Comparison of ENCODE assay signal across 8 cellular contexts in the genomic region with DNA sequence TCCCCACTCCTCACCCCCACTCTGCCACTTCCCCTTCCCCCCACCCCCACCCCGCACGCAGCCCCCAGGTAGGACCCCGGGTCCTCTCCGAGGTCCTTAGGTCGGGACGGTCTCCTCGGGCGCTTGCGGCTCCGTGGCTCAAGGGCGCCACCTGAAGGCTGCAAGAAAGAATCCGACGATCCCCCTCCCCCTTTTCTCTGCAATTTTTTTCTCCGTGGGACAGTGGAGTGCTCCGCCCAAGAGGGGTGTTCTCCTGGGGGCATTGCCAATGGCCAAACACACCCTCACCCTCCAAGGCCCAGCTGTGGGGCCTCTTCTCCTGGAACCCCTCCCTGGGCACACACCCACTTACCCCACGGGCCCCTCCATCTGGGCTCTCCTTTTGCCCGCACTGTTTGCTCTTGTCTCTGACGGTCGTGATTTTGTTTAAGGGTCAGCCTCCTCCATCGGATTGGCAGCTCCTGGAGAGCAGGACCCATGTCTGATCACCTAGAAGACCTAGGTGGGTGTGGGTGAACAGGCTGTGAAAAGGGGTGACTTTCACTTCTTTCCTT. TPM values are rescaled to one million over a fixed set of nuclear protein-coding genes. Genes with fewer than 3 reads are reported as not detected.
DNase-seq lines count a peak whose midpoint lies in the region; ATAC-seq and TF ChIP-seq lines count a peak whose summit lies in the region.

No MANE protein-coding gene starts in this region.

- no peak overlapping the region for H3K4me2 ChIP-seq in Loucy (ENCODE audit: low read depth, low read length, poor library complexity, severe bottlenecking)
- H3K4me2 ChIP-seq in mammary epithelial cell (ENCODE audit: insufficient read depth, low read depth, low read length) = peak overlapping the region; percentile 5

- WGBS in mammary epithelial cell (ENCODE audit: low coverage, missing lambda C conversion rate) = 2% methylated on average over 11 of the region's 20 CpGs
- WGBS in gastroesophageal sphincter (ENCODE audit: low coverage in 1 of 2), 2 donors = 7% methylated on average over 11 of the region's 20 CpGs; no CpG with 5 or more reads in 1 of the 2 donors

- CTCF ChIA-PET in mammary epithelial cell (lab: Charles Lee; ENCODE audit: low non-redundant PET) = no interaction called here

- peak; percentile 16 for DNase-seq in mammary epithelial cell
- no peak for DNase-seq in left lung
- peak; percentile 16 to 25 for DNase-seq in stimulated activated CD8-positive, alpha-beta memory T cell treated with anti-CD3 and anti-CD28 coated beads, Interleukin-7, amount 100 ng/mL, for 48 hours (ENCODE audit: extremely low read depth in 1 of 2, low read depth in 1 of 2)
- DNase-seq in NCI-H2081 treated with DMSO at 0.1 percent for 48 hours (lab: John Stamatoyannopoulos, UW) = no peak

- H3K36me3 Mint-ChIP-seq in T-helper 1 cell treated with Interleukin-12 subunit alpha and Interleukin-12 subunit beta and Interleukin-4 antibody, amounts not matched to agents 30 μg/mL and 1 μg/mL, for 36 hours (ENCODE audit: low read depth) = no peaks in the 10 kb centered on the region

- H2AFZ ChIP-seq in Loucy (ENCODE audit: low read length) = no peak overlapping the region
- H2AFZ ChIP-seq in mammary epithelial cell (ENCODE audit: low read depth, low read length) = no peak overlapping the region

- no TSS peak for BruUV-seq in mammary epithelial cell (replicated peaks; lab: Mats Ljungman, UMichigan)

- H3K9ac ChIP-seq in ES-I3 (ENCODE audit: low read depth, low read length) (peak overlapping the region; percentile 22; the same call in 1 of the 2 replicates), Loucy (ENCODE audit: low read depth, low read length, poor library complexity, severe bottlenecking) (no peak overlapping the region), mammary epithelial cell (ENCODE audit: insufficient read depth, low read length) (no peak overlapping the region)

- no peak for TF ChIP-seq POLR2A in gastroesophageal sphincter (IDR thresholded peaks at IDR 0.05)

- H3K4me3 Mint-ChIP-seq in T-helper 1 cell treated with Interleukin-12 subunit alpha and Interleukin-12 subunit beta and Interleukin-4 antibody, amounts not matched to agents 30 μg/mL and 1 μg/mL, for 36 hours = peak overlapping the region; percentile 68

- H3K9me3 Mint-ChIP-seq in T-helper 1 cell treated with Interleukin-12 subunit alpha and Interleukin-12 subunit beta and Interleukin-4 antibody, amounts not matched to agents 30 μg/mL and 1 μg/mL, for 36 hours = no peaks in the 10 kb centered on the region

- no peaks in the 10 kb centered on the region for H4K20me1 ChIP-seq in Loucy (ENCODE audit: insufficient read depth, low read length, poor library complexity, severe bottlenecking)
- no peaks in the 10 kb centered on the region for H4K20me1 ChIP-seq in mammary epithelial cell (ENCODE audit: insufficient read depth, low read length)

- peaks cover 10% of the 10 kb centered on the region for H3K4me1 Mint-ChIP-seq in T-helper 1 cell treated with Interleukin-12 subunit alpha and Interleukin-12 subunit beta and Interleukin-4 antibody, amounts not matched to agents 30 μg/mL and 1 μg/mL, for 36 hours (ENCODE audit: low read depth)

- H3K27me3 ChIP-seq in Loucy (ENCODE audit: insufficient read depth, low read length, poor library complexity, severe bottlenecking) (no peaks in the 10 kb centered on the region), mammary epithelial cell (ENCODE audit: insufficient read depth, low read length) (peaks cover 12% of the 10 kb centered on the region), left lung (peaks cover 10 to 46% of the 10 kb centered on the region in 2 donors), gastroesophageal sphincter (peaks cover 38% of the 10 kb centered on the region)

- in situ Hi-C loops in mammary epithelial cell (cut with MboI; ENCODE audit: low sequenced_read_pairs in 2 of 2) = no loop called here

- H3K27ac ChIP-seq in mammary epithelial cell (ENCODE audit: insufficient read depth, low read depth, low read length) (no peak overlapping the region), left lung (no peak overlapping the region), gastroesophageal sphincter (peak overlapping the region in 1 of 4 donors; percentile 51)

- H3K79me2 ChIP-seq in Loucy (ENCODE audit: insufficient read depth, low read length) (no peaks in the 10 kb centered on the region), mammary epithelial cell (ENCODE audit: insufficient read depth, low read length) (no peaks in the 10 kb centered on the region)

- H3K9me3 ChIP-seq in ES-I3 (ENCODE audit: control insufficient read depth, insufficient read depth, low read length) = no peaks in the 10 kb centered on the region
- H3K9me3 ChIP-seq in Loucy (ENCODE audit: insufficient read depth, low read depth, low read length) = no peaks in the 10 kb centered on the region
- H3K9me3 ChIP-seq in mammary epithelial cell (replicated peaks; ENCODE audit: insufficient read depth, low read length) = no peaks in the 10 kb centered on the region
- no peaks in the 10 kb centered on the region for H3K9me3 ChIP-seq in left lung
- no peaks in the 10 kb centered on the region for H3K9me3 ChIP-seq in gastroesophageal sphincter

- H3K9me2 ChIP-seq in Loucy (replicated peaks; ENCODE audit: low read depth, low read length) = no peaks in the 10 kb centered on the region

- H3K36me3 ChIP-seq in ES-I3 (ENCODE audit: insufficient read depth, low read length) (no peaks in the 10 kb centered on the region), Loucy (ENCODE audit: insufficient read depth, low read length) (no peaks in the 10 kb centered on the region), mammary epithelial cell (ENCODE audit: insufficient read depth, low read length) (no peaks in the 10 kb centered on the region), left lung (peaks cover 0 to 4% of the 10 kb centered on the region in 2 donors), gastroesophageal sphincter (peaks cover 0 to 5% of the 10 kb centered on the region in 2 donors)

- H3F3A ChIP-seq in Loucy (ENCODE audit: low read depth) = no peaks in the 10 kb centered on the region

- dilution Hi-C loops in mammary epithelial cell (cut with HindIII; ENCODE audit: low sequenced_read_pairs) = no loop called here

- H3K27ac Mint-ChIP-seq in T-helper 1 cell treated with Interleukin-12 subunit alpha and Interleukin-12 subunit beta and Interleukin-4 antibody, amounts not matched to agents 30 μg/mL and 1 μg/mL, for 36 hours = no peak overlapping the region

- H3K4me3 ChIP-seq in Loucy (ENCODE audit: low read length, poor library complexity, severe bottlenecking) (no peak overlapping the region), mammary epithelial cell (replicated peaks in 1 of 3; ENCODE audit: insufficient read depth in 1 of 3, low read depth in 2 of 3, low read length in 3 of 3) (peak overlapping the region in 1 of 3 experiments; percentile 48), left lung (peak overlapping the region; percentile 35 to 41), gastroesophageal sphincter (peak overlapping the region in 1 of 2 donors; percentile 54)

- H3K27me3 Mint-ChIP-seq in T-helper 1 cell treated with Interleukin-12 subunit alpha and Interleukin-12 subunit beta and Interleukin-4 antibody, amounts not matched to agents 30 μg/mL and 1 μg/mL, for 36 hours (ENCODE audit: low read depth) = peaks cover 39% of the 10 kb centered on the region

- H3K4me1 ChIP-seq in ES-I3 (ENCODE audit: insufficient read depth, low read length) (peaks cover 30% of the 10 kb centered on the region), Loucy (ENCODE audit: insufficient read depth, low read length, poor library complexity, severe bottlenecking) (no peaks in the 10 kb centered on the region), mammary epithelial cell (ENCODE audit: insufficient read depth, low read length) (no peaks in the 10 kb centered on the region), left lung (peaks cover 5 to 13% of the 10 kb centered on the region in 2 donors), gastroesophageal sphincter (peaks cover 0 to 18% (median 10%) of the 10 kb centered on the region in 3 donors)

- intact Hi-C loops in mammary epithelial cell (cut with micrococcal nuclease) (loop anchor here (10.0 kb wide), 1 partner anchor 371 kb away; no protein-coding TSS in a partner anchor), left lung (cut with DNase I) (no loop called here)

- TF ChIP-seq EP300 in gastroesophageal sphincter (IDR thresholded peaks at IDR 0.05) = no peak

- TF ChIP-seq CTCF in Loucy (conservative IDR thresholded peaks at IDR 0.05; ENCODE audit: low read length) (peak; percentile 59), mammary epithelial cell (conservative IDR thresholded peaks at IDR 0.05 in 1 of 2, IDR thresholded peaks at IDR 0.05 in 1 of 2; ENCODE audit: extremely low read depth in 1 of 2, insufficient read depth in 1 of 2, low read depth in 1 of 2, low read length in 2 of 2) (peak; percentile 48 to 71), left lung (IDR thresholded peaks at IDR 0.05) (peak; percentile 27 to 44), gastroesophageal sphincter (IDR thresholded peaks at IDR 0.05) (peak in 2 of 4 experiments; percentile 16 to 46)

- ATAC-seq in left lung (peak; percentile 85), gastroesophageal sphincter (no peak)

RNA-seq across cellular contexts. Expression of gene TMEM74B, which starts 1.1 kb away (rescaled TPM):
- total RNA-seq in mammary epithelial cell = 1 to 10 TPM in 1 of 2 donors, under 1 TPM in 1; 0.67 to 1.9 TPM
- polyA plus RNA-seq in mammary epithelial cell = 0.67 TPM
- polyA minus RNA-seq in mammary epithelial cell = not detected
- total RNA-seq in left lung = 1 to 10 TPM; 4.0 to 5.0 TPM
- total RNA-seq in gastroesophageal sphincter = 1 to 10 TPM in 2 of 4 donors, not detected in 2; 1.5 to 1.8 TPM

RNA-seq across cellular contexts. Expression of gene C20orf202, which starts 17.4 kb away (rescaled TPM):
- total RNA-seq in mammary epithelial cell (not detected), left lung (under 1 TPM in 1 of 2 donors, not detected in 1; 0.76 TPM), gastroesophageal sphincter (1 to 10 TPM in 1 of 4 donors, under 1 TPM in 2, not detected in 1; 0.27 to 1.3 (median 0.62) TPM)
- polyA plus RNA-seq in mammary epithelial cell = not detected
- not detected for polyA minus RNA-seq in mammary epithelial cell

RNA-seq across cellular contexts. Expression of gene RAD21L1, which starts 40.0 kb away (rescaled TPM):
- total RNA-seq in mammary epithelial cell = not detected
- polyA plus RNA-seq in mammary epithelial cell = not detected
- polyA minus RNA-seq in mammary epithelial cell = not detected
- not detected for total RNA-seq in left lung
- total RNA-seq in gastroesophageal sphincter = not detected

Comparison
In these comparisons a context has a peak if more than half of its experiments do, and no peak if none do; other contexts are left out.
1. DNase-seq: peak in mammary epithelial cell (single experiment) and stimulated activated CD8-positive, alpha-beta memory T cell treated with anti-CD3 and anti-CD28 coated beads, Interleukin-7, amount 100 ng/mL, for 48 hours (2 of 2); none in left lung (0 of 2) and NCI-H2081 treated with DMSO at 0.1 percent for 48 hours (single experiment).